28 cellular contexts compared by ENCODE assay signal in the genomic region with DNA sequence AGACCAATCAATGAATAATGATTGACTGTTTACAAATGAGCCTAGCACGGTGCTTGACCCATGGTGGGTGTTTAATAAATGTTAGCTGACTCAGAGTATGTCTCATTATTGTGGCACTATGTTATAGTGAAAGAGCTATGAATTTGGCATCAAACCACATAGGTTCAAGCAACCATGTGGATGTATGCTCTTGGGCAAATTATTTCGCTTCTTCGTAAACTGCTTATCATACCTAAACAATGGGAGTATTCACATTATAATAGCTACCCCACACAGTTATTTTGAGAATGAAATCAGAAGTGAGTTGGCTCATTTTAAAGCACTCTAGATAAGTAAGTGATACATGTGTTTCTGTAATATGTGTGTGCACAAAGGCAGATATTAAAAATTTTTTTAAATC.
"Had no signal": no experiment of that assay in that cellular context is flagged by ENCODE, and none has a peak within 500 bp of the region (broad histone marks: within the 10 kb centered on the region; RNA-seq: fewer than 3 reads in every experiment).

No MANE protein-coding gene starts in this region.

- DNase-seq: activated effector memory CD4-positive, alpha-beta T cell treated with anti-CD3 and anti-CD28 coated beads, Interleukin-2, amount 50 U/mL, for 16 hours; activated effector memory CD4-positive, alpha-beta T cell treated with Interleukin-2 at 50 U/mL for 16 hours; activated gamma-delta T cell; activated gamma-delta T cell treated with Interleukin-2 at 50 U/mL for 16 hours; activated naive CD4-positive, alpha-beta T cell; activated naive CD4-positive, alpha-beta T cell treated with anti-CD3 and anti-CD28 coated beads for 36 hours; activated naive CD4-positive, alpha-beta T cell treated with anti-CD3 and anti-CD28 coated beads, Interleukin-2, amount 10 ng/mL, durations not matched to agents 7 days and 5 days; activated naive CD4-positive, alpha-beta T cell treated with anti-CD3 and anti-CD28 coated beads, Interleukin-2, amount 50 U/mL, for 16 hours; activated naive CD4-positive, alpha-beta T cell treated with Interleukin-2 at 50 U/mL for 16 hours; activated naive CD8-positive, alpha-beta T cell treated with anti-CD3 and anti-CD28 coated beads for 36 hours; activated naive CD8-positive, alpha-beta T cell treated with anti-CD3 and anti-CD28 coated beads, Interleukin-2, amount 10 ng/mL, durations not matched to agents 7 days and 5 days; activated naive CD8-positive, alpha-beta T cell treated with anti-CD3 and anti-CD28 coated beads, Interleukin-2, amount 50 U/mL, for 24 hours; activated T-cell treated with anti-CD3 and anti-CD28 coated beads, Interleukin-2, amount 50 U/mL, for 24 hours; activated T-cell treated with anti-CD3 and anti-CD28 coated beads, Interleukin-2, amount 50 U/mL, for 4 hours; activated T-cell treated with anti-CD3 and anti-CD28 coated beads, Interleukin-2, amount 50 U/mL, for 48 hours; activated T-cell treated with anti-CD3 and anti-CD28 coated beads, Interleukin-2, amount 50 U/mL, for 72 hours; adrenal gland; amniotic stem cell; amygdala; anterior cingulate cortex; aorta; body of pancreas; brain microvascular endothelial cell; caudate nucleus; central memory CD4-positive, alpha-beta T cell; cerebellar nuclear complex had no signal

- ATAC-seq: activated naive CD4-positive, alpha-beta T cell treated with anti-CD3 and anti-CD28 coated beads, Interleukin-2, amount 50 U/mL, for 72 hours; activated naive CD8-positive, alpha-beta T cell treated with anti-CD3 and anti-CD28 coated beads, Interleukin-2, amount 50 U/mL, for 24 hours; activated T-cell treated with anti-CD3 and anti-CD28 coated beads, Interleukin-2, amount 50 U/mL, for 4 hours; activated T-cell treated with anti-CD3 and anti-CD28 coated beads, Interleukin-2, amount 50 U/mL, for 72 hours; activated T-helper 17 cell treated with anti-CD3 and anti-CD28 coated beads, Interleukin-2, amount 50 U/mL, for 72 hours; body of pancreas had no signal
